In genomic region chr7:66682350-66683093, GRCh38 we compare ENCODE assay signal across 8 cellular contexts. TPM values are rescaled to one million over a fixed set of nuclear protein-coding genes. Genes with fewer than 3 reads are reported as not detected.
DNase-seq lines count a peak whose midpoint lies in the region; ATAC-seq, FAIRE-seq and TF ChIP-seq lines count a peak whose summit lies in the region.

No MANE protein-coding gene starts in this region.

- TF ChIP-seq CTCF in GM12865 (IDR thresholded peaks at IDR 0.05; ENCODE audit: insufficient read depth, low read depth, low read length, missing control alignments) = no peak
- TF ChIP-seq CTCF in LNCaP clone FGC (IDR thresholded peaks at IDR 0.05; ENCODE audit: control insufficient read depth, extremely low read depth, insufficient read depth) = no peak
- TF ChIP-seq CTCF in breast epithelium (IDR thresholded peaks at IDR 0.05) = no peak
- TF ChIP-seq CTCF in HepG2 (CRISPR knock-in tag; IDR thresholded peaks at IDR 0.05) = peak; percentile 1; the same call in 1 of the 2 replicates
- no peak for TF ChIP-seq CTCF in thoracic aorta (IDR thresholded peaks at IDR 0.05)

- H3K4me3 ChIP-seq in GM12865 (ENCODE audit: low read depth, low read length) (peak overlapping the region; percentile 71), LNCaP clone FGC (ENCODE audit: low read depth, low read length) (peak overlapping the region; percentile 70), breast epithelium (peak overlapping the region; percentile 95 to 97 (median 97)), HepG2 (replicated peaks in 1 of 3; ENCODE audit: insufficient read depth in 1 of 3, low read depth in 2 of 3, low read length in 3 of 3) (peak overlapping the region; percentile 81 to 100 (median 83)), thoracic aorta (peak overlapping the region; percentile 100)

- TF ChIP-seq POLR2A in breast epithelium (IDR thresholded peaks at IDR 0.05) = no peak
- TF ChIP-seq POLR2A in HepG2 (IDR thresholded peaks at IDR 0.05; ENCODE audit: insufficient read depth in 1 of 2, low read depth in 2 of 2, low read length in 2 of 2) = no peak

- TSS peak; percentile 60 for BruUV-seq in HepG2 (replicated peaks; lab: Mats Ljungman, UMichigan)

- CTCF ChIA-PET in HepG2 (lab: Yijun Ruan, JAX; ENCODE audit: low intra/inter-chr PET ratio, low total read pairs) = interaction anchor here (0.6 kb wide), 1 partner anchor 359 kb away, joined by 3 read pairs; no protein-coding TSS in a partner anchor

- TF ChIP-seq EP300 in HepG2 (IDR thresholded peaks at IDR 0.05; ENCODE audit: low read depth in 2 of 2, low read length in 2 of 2) = no peak
- no peak for TF ChIP-seq EP300 in HepG2 (CRISPR knock-in tag; IDR thresholded peaks at IDR 0.05; ENCODE audit: borderline replicate concordance)

- no peak for FAIRE-seq in HepG2 (lab: Jason Lieb, UNC)

- H2AFZ ChIP-seq in HepG2 (ENCODE audit: low read length) = no peak overlapping the region

- TF ChIP-seq RAD21 in HepG2 (CRISPR knock-in tag; IDR thresholded peaks at IDR 0.05) = 0 out of 2 replicates have a peak, but pooled peaks have one; percentile 14

- POLR2A ChIA-PET in HepG2 (lab: Yijun Ruan, JAX) = interaction anchor here (1.3 to 2.5 kb wide), 5 partner anchors 9 to 55 kb away, joined by 3 to 10 read pairs (median 7); partner anchors contain the start of gene KCTD7

- H3K9me3 ChIP-seq in breast epithelium = no peaks in the 10 kb centered on the region
- H3K9me3 ChIP-seq in HepG2 (ENCODE audit: low read length) = no peaks in the 10 kb centered on the region
- H3K9me3 ChIP-seq in thoracic aorta = no peaks in the 10 kb centered on the region

- in situ Hi-C loops in HepG2 (cut with HindIII; ENCODE audit: extremely low pct_ligation_motif_present, low pct_unique_long_range_greater_than_20kb) = no loop called here

- peaks cover 52% of the 10 kb centered on the region for H3K79me2 ChIP-seq in HepG2 (ENCODE audit: insufficient read depth, low read length)

- 3% methylated on average over 20 of the region's 66 CpGs for WGBS in HepG2 (ENCODE audit: low lambda C conversion rate)

- intact Hi-C loops in breast epithelium (cut with DNase I; ENCODE audit: low total_unique reads) = no loop called here
- intact Hi-C loops in HepG2 (cut with micrococcal nuclease; ENCODE audit: unreplicated experiment) = no loop called here

- H3K4me2 ChIP-seq in HepG2 (ENCODE audit: low read depth, low read length) = peak overlapping the region; percentile 83

- no peaks in the 10 kb centered on the region for H3K27me3 ChIP-seq in breast epithelium
- H3K27me3 ChIP-seq in HepG2 (ENCODE audit: control insufficient read depth in 1 of 2, insufficient read depth in 2 of 2, low read length in 2 of 2) = no peaks in the 10 kb centered on the region
- no peaks in the 10 kb centered on the region for H3K27me3 ChIP-seq in thoracic aorta (replicated peaks; ENCODE audit: insufficient read depth)

- H3K27ac ChIP-seq in breast epithelium (peak overlapping the region; percentile 96), HepG2 (ENCODE audit: extremely low read length, insufficient read depth, low read length) (peak overlapping the region; percentile 86), thoracic aorta (peak overlapping the region; percentile 98 to 100)

- no peaks in the 10 kb centered on the region for H3K4me1 ChIP-seq in breast epithelium
- peaks cover 44% of the 10 kb centered on the region for H3K4me1 ChIP-seq in HepG2 (ENCODE audit: insufficient read depth, low read length)
- H3K4me1 ChIP-seq in thoracic aorta (ENCODE audit: control insufficient read depth in 1 of 2, low read depth in 2 of 2) = peaks cover 9 to 13% of the 10 kb centered on the region in 2 donors

- DNase-seq in GM12865 (ENCODE audit: low read depth) = peak; percentile 11
- DNase-seq in LNCaP clone FGC (ENCODE audit: low read depth) = no peak
- DNase-seq in breast epithelium (ENCODE audit: low spot score in 2 of 2) = no peak
- DNase-seq in HepG2 (ENCODE audit: low spot score) = no peak
- DNase-seq in thoracic aorta (ENCODE audit: low spot score) = peak; percentile 33
- no peak for DNase-seq in iPS-NIHi7 (ENCODE audit: extremely low spot score)
- no peak for DNase-seq in ureter (ENCODE audit: low spot score)

- peak; percentile 13 for ATAC-seq in GM21717 (IDR thresholded peaks at IDR 0.05; ENCODE audit: unreplicated experiment)
- peak; percentile 58 for ATAC-seq in HepG2
- peak; percentile 37 for ATAC-seq in thoracic aorta (ENCODE audit: insufficient number of reproducible peaks, low FRiP score, low read depth)

- H3K9ac ChIP-seq in HepG2 (ENCODE audit: insufficient read depth, low read depth, low read length) = peak overlapping the region; percentile 94

- H3K36me3 ChIP-seq in breast epithelium = no peaks in the 10 kb centered on the region
- 0 out of 5 replicates have a peak, but pooled peaks cover 0 to 2% of the 10 kb centered on the region in 2 experiments for H3K36me3 ChIP-seq in HepG2 (replicated peaks in 1 of 2; ENCODE audit: control insufficient read depth in 1 of 2, insufficient read depth in 2 of 2, low read length in 2 of 2)
- H3K36me3 ChIP-seq in thoracic aorta = no peaks in the 10 kb centered on the region

- H4K20me1 ChIP-seq in HepG2 (ENCODE audit: insufficient read depth, low read length) = peaks cover 4% of the 10 kb centered on the region; the same call in 1 of the 2 replicates

TF ChIP-seq in HepG2, 621 proteins besides CTCF, POLR2A, EP300 and RAD21 (continues in another document):
- TF ChIP-seq ZFP90 (CRISPR knock-in tag; IDR thresholded peaks at IDR 0.05; ENCODE audit: borderline replicate concordance) = no peak

RNA-seq across cellular contexts. Expression of gene KCTD7, which starts 53.8 kb away (rescaled TPM):
- total RNA-seq in breast epithelium (10 to 100 TPM; 13.4 to 25.4 (median 18.0) TPM), HepG2 (2016; rRNA removed; fragmentation: Illumina TruSeq; extraction: Trizol) (7.3 and 7.7 TPM in 2 replicates), thoracic aorta (10 to 100 TPM; 24.5 to 31.0 TPM), ureter (13.4 TPM)
- 2.4 and 3.2 TPM in 2 replicates for total RNA-seq in HepG2 (2016; cell fraction: cytosol; rRNA removed; fragmentation: Illumina TruSeq; extraction: Trizol; ENCODE audit: low read depth)
- 7.3 and 7.8 TPM in 2 replicates for total RNA-seq in HepG2 (2016; cell fraction: insoluble cytoplasmic fraction; rRNA removed; fragmentation: Illumina TruSeq; extraction: Trizol)
- total RNA-seq in HepG2 (2016; cell fraction: membrane; rRNA removed; fragmentation: Illumina TruSeq; extraction: Trizol) = 6.7 and 7.6 TPM in 2 replicates
- 6.7 and 8.8 TPM in 2 replicates for total RNA-seq in HepG2 (2016; cell fraction: nucleus; rRNA removed; fragmentation: Illumina TruSeq; extraction: Trizol)
- 13.5 and 17.3 TPM in 2 replicates for polyA plus RNA-seq in HepG2 (2011; rRNA removed)
- polyA plus RNA-seq in HepG2 (2011; cell fraction: cytosol; rRNA removed) = 10.1 and 11.5 TPM in 2 replicates
- polyA plus RNA-seq in HepG2 (2011; cell fraction: nucleus; rRNA removed) = 42.5 and 49.3 TPM in 2 replicates
- 7.8 and 8.2 TPM in 2 replicates for polyA plus RNA-seq in HepG2 (2012)
- polyA plus RNA-seq in HepG2 (2016; cell fraction: cytosol; fragmentation: Illumina TruSeq; extraction: Trizol; ENCODE audit: low read depth) = 3.2 and 3.4 TPM in 2 replicates
- polyA plus RNA-seq in HepG2 (2016; cell fraction: insoluble cytoplasmic fraction; fragmentation: Illumina TruSeq; extraction: Trizol; ENCODE audit: low read depth) = 7.2 and 8.3 TPM in 2 replicates
- 5.2 and 5.4 TPM in 2 replicates for polyA plus RNA-seq in HepG2 (2016; cell fraction: membrane; fragmentation: Illumina TruSeq; extraction: Trizol; ENCODE audit: low read depth)
- polyA plus RNA-seq in HepG2 (2016; cell fraction: nucleus; fragmentation: Illumina TruSeq; extraction: Trizol; ENCODE audit: insufficient read depth, low read depth) = 13.1 and 16.6 TPM in 2 replicates
- 18.1 and 37.2 TPM in 2 replicates for polyA minus RNA-seq in HepG2 (2011; rRNA and poly(A)+ RNA removed; ENCODE audit: low replicate concordance)
- polyA minus RNA-seq in HepG2 (2011; cell fraction: cytosol; rRNA and poly(A)+ RNA removed) = 6.1 and 7.2 TPM in 2 replicates
- polyA minus RNA-seq in HepG2 (2011; cell fraction: nucleus; rRNA and poly(A)+ RNA removed) = 15.7 and 20.1 TPM in 2 replicates

RNA-seq across cellular contexts. Expression of gene RABGEF1, which starts 58.0 kb away (rescaled TPM):
- total RNA-seq in breast epithelium = 10 to 100 TPM; 33.4 to 44.9 (median 34.9) TPM
- 22.7 and 27.5 TPM in 2 replicates for total RNA-seq in HepG2 (2016; rRNA removed; fragmentation: Illumina TruSeq; extraction: Trizol)
- 19.8 and 21.2 TPM in 2 replicates for total RNA-seq in HepG2 (2016; cell fraction: cytosol; rRNA removed; fragmentation: Illumina TruSeq; extraction: Trizol; ENCODE audit: low read depth)
- total RNA-seq in HepG2 (2016; cell fraction: insoluble cytoplasmic fraction; rRNA removed; fragmentation: Illumina TruSeq; extraction: Trizol) = 21.5 and 25.3 TPM in 2 replicates
- 14.1 and 14.9 TPM in 2 replicates for total RNA-seq in HepG2 (2016; cell fraction: membrane; rRNA removed; fragmentation: Illumina TruSeq; extraction: Trizol)
- total RNA-seq in HepG2 (2016; cell fraction: nucleus; rRNA removed; fragmentation: Illumina TruSeq; extraction: Trizol) = 16.2 and 18.3 TPM in 2 replicates
- 30.3 and 35.3 TPM in 2 replicates for polyA plus RNA-seq in HepG2 (2011; rRNA removed)
- polyA plus RNA-seq in HepG2 (2011; cell fraction: cytosol; rRNA removed) = 18.9 and 20.5 TPM in 2 replicates
- polyA plus RNA-seq in HepG2 (2011; cell fraction: nucleus; rRNA removed) = 24.9 and 25.4 TPM in 2 replicates
- polyA plus RNA-seq in HepG2 (2012) = 19.6 and 25.6 TPM in 2 replicates
- 1.3 and 2.0 TPM in 2 replicates for polyA plus RNA-seq in HepG2 (2016; cell fraction: cytosol; fragmentation: Illumina TruSeq; extraction: Trizol; ENCODE audit: low read depth)
- polyA plus RNA-seq in HepG2 (2016; cell fraction: insoluble cytoplasmic fraction; fragmentation: Illumina TruSeq; extraction: Trizol; ENCODE audit: low read depth) = 22.9 and 25.3 TPM in 2 replicates
- polyA plus RNA-seq in HepG2 (2016; cell fraction: membrane; fragmentation: Illumina TruSeq; extraction: Trizol; ENCODE audit: low read depth) = 3.9 and 4.5 TPM in 2 replicates
- polyA plus RNA-seq in HepG2 (2016; cell fraction: nucleus; fragmentation: Illumina TruSeq; extraction: Trizol; ENCODE audit: insufficient read depth, low read depth) = 26.8 and 27.2 TPM in 2 replicates
- polyA minus RNA-seq in HepG2 (2011; rRNA and poly(A)+ RNA removed; ENCODE audit: low replicate concordance) = 43.3 and 66.9 TPM in 2 replicates
- 15.5 and 21.7 TPM in 2 replicates for polyA minus RNA-seq in HepG2 (2011; cell fraction: cytosol; rRNA and poly(A)+ RNA removed)
- polyA minus RNA-seq in HepG2 (2011; cell fraction: nucleus; rRNA and poly(A)+ RNA removed) = 19.7 and 26.4 TPM in 2 replicates
- total RNA-seq in thoracic aorta = 10 to 100 TPM; 34.9 to 42.0 TPM
- 31.8 TPM for total RNA-seq in ureter

Comparison
In these comparisons a context has a peak if more than half of its experiments do, and no peak if none do; other contexts are left out.
1. DNase-seq: peak in GM12865 (single experiment) and thoracic aorta (single experiment); none in LNCaP clone FGC (single experiment), breast epithelium (0 of 2), HepG2 (single experiment), iPS-NIHi7 (single experiment) and ureter (single experiment).
2. Peak in every context shown above with its lines, with median percentiles within 50 percentile points of each other: H3K4me3 ChIP-seq, ATAC-seq and H3K27ac ChIP-seq.